Comparison of ENCODE assay signal across 8 cellular contexts in the genomic region with DNA sequence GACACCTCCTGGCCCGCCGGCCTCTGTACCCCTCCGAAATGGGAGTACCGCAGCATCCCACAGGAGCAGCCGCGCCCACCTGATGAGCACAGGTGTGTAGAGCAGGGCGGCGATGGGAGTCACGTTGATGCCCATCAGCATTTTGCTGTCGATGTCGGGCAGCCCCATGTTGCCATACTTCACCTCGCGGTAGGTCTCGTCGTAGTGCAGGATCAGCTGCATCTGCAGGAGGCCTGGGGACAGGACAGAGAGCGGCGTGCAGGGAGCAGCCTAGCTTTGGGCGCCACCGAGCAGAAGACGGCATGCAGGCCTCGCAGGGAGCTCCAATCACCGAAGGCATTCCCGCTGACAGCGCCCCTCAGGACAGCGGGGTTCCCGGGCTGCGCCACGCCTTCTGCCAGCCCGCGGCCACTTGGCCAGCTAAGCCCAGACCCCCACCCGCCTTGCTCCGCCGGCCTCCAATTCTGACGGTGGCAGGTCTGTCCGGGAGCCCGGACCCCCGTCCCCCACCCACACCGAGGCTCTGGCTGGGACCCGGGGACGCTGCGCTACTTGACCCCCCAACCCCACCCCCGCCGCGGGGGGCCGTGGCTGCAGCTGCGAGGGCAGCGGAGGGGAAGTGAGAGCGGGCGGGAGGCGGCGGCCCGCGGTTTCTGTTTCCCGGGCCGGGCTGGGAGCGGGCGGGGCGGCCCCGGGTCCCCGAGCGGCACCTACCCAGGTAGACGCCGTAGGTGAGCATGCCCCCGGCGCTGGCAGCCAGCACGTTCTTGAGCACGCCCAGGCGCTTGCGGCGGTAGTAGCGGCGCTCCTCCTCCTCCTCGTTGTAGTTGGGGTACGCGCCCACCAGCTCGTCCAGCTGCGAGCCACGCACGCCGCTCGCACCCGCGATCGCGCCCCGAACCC. TPM values are rescaled to one million over a fixed set of nuclear protein-coding genes. Genes with fewer than 3 reads are reported as not detected.
DNase-seq lines count a peak whose midpoint lies in the region; ATAC-seq and TF ChIP-seq lines count a peak whose summit lies in the region.

No MANE protein-coding gene starts in this region.

- H3K4me3 ChIP-seq in ascending aorta, result peak overlapping the region; percentile 83 to 88

- intact Hi-C loops in ascending aorta (cut with DNase I), result loop anchor here (10.0 kb wide), 1 partner anchor 202 kb away; no protein-coding TSS in a partner anchor

- DNase-seq in NCI-H2196 (lab: John Stamatoyannopoulos, UW; ENCODE audit: unreplicated experiment) (peak; percentile 27), NCI-H2196 treated with DMSO at 0.1 percent for 48 hours (lab: John Stamatoyannopoulos, UW; ENCODE audit: unreplicated experiment) (no peak), SKM-1 (lab: John Stamatoyannopoulos, UW; ENCODE audit: unreplicated experiment) (peak; percentile 13), ascending aorta (ENCODE audit: low spot score in 2 of 2) (no peak), islet precursor cell (peak; percentile 67)
- peak; percentile 42 for DNase-seq in stimulated activated CD4-positive, alpha-beta T cell treated with anti-CD3 and anti-CD28 coated beads, Interleukin-4, amount 100 ng/mL, for 24 hours

- ATAC-seq in HG03280 (IDR thresholded peaks at IDR 0.05; ENCODE audit: unreplicated experiment) (peak; percentile 41), GM18858 (IDR thresholded peaks at IDR 0.05; ENCODE audit: unreplicated experiment) (no peak)

- H3K36me3 ChIP-seq in ascending aorta, result no peaks in the 10 kb centered on the region

- TF ChIP-seq CTCF in ascending aorta (IDR thresholded peaks at IDR 0.05), result no peak

- H3K27ac ChIP-seq in ascending aorta, result peak overlapping the region; percentile 50 to 63

- H3K4me1 ChIP-seq in ascending aorta, result peaks cover 0 to 2% of the 10 kb centered on the region in 2 donors

- no peaks in the 10 kb centered on the region for H3K9me3 ChIP-seq in ascending aorta

- H3K27me3 ChIP-seq in ascending aorta, result no peaks in the 10 kb centered on the region

RNA-seq across cellular contexts. Expression of a gene that starts 0.7 kb away (rescaled TPM):
- 74.7 TPM for total RNA-seq in ascending aorta

RNA-seq across cellular contexts. Expression of a gene that starts 6.9 kb away (rescaled TPM):
- total RNA-seq in ascending aorta, result 42.8 TPM

RNA-seq across cellular contexts. Expression of a gene that starts 27.3 kb away (rescaled TPM):
- 316 TPM for total RNA-seq in ascending aorta

RNA-seq across cellular contexts. Expression of a gene that starts 35.6 kb away (rescaled TPM):
- 385 TPM for total RNA-seq in ascending aorta

Comparison
In these comparisons a context has a peak if more than half of its experiments do, and no peak if none do; other contexts are left out.
1. DNase-seq: peak in NCI-H2196 (single experiment), SKM-1 (single experiment), islet precursor cell (single experiment) and stimulated activated CD4-positive, alpha-beta T cell treated with anti-CD3 and anti-CD28 coated beads, Interleukin-4, amount 100 ng/mL, for 24 hours (single experiment); none in NCI-H2196 treated with DMSO at 0.1 percent for 48 hours (single experiment) and ascending aorta (0 of 2).